12 cellular contexts compared by ENCODE assay signal in the genomic region with DNA sequence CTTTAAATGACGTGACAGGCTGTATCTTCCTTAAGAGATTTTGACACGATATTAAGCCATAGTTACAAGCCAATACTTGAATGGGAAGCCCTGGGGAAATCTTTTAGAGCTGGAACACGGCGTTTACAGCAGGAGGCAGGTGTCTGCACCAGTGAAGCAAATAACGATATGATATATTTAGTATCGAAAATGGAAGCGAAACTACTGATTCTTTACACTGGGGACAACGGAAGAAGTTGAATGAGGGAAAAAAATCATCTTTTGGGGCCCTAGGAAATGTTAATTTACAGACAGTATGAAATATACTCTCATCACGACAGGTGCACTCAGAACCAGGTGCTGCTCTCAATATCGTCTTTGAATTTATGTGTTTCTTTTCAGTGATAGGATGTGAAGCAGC.
DNase-seq lines count a peak whose midpoint lies in the region; ATAC-seq and FAIRE-seq lines count a peak whose summit lies in the region.
"Had no signal": no experiment of that assay in that cellular context is flagged by ENCODE, and none has a peak within 500 bp of the region (broad histone marks: within the 10 kb centered on the region; RNA-seq: fewer than 3 reads in every experiment).

No MANE protein-coding gene starts in this region.

- H3K27ac Mint-ChIP-seq in activated T-helper 2 cell treated with anti-CD3 and anti-CD28 coated beads, Interferon-gamma antibody, Interleukin-2, Interleukin-4, amounts not matched to agents 10 μg/mL and 5 μg/mL and 100 μg/mL, durations not matched to agents 14 hours and 24 hours and 36 hours = no peak overlapping the region
- H3K27ac Mint-ChIP-seq: CD14-positive monocyte had no signal

- peak; percentile 90 for ATAC-seq in GM19351 (IDR thresholded peaks at IDR 0.05; ENCODE audit: unreplicated experiment)
- peak; percentile 59 for ATAC-seq in HG03064 (IDR thresholded peaks at IDR 0.05; ENCODE audit: low read depth, unreplicated experiment)

- no peaks in the 10 kb centered on the region for H3K27me3 Mint-ChIP-seq in activated T-helper 2 cell treated with anti-CD3 and anti-CD28 coated beads, Interferon-gamma antibody, Interleukin-2, Interleukin-4, amounts not matched to agents 10 μg/mL and 5 μg/mL and 100 μg/mL, durations not matched to agents 14 hours and 24 hours and 36 hours (ENCODE audit: low read depth)

- DNase-seq in NCI-H146 (lab: John Stamatoyannopoulos, UW) (peak; percentile 75), urothelium cell line (ENCODE audit: low spot score) (no peak)
- DNase-seq in stimulated activated CD4-positive, alpha-beta T cell treated with anti-CD3 and anti-CD28 coated beads, Interleukin-15, amount 100 ng/mL, for 24 hours = no peak
- DNase-seq in stimulated activated CD4-positive, alpha-beta T cell treated with anti-CD3 and anti-CD28 coated beads, Interleukin-2, amount 100 ng/mL, for 24 hours = no peak
- no peak for DNase-seq in activated T-helper 2 cell treated with anti-CD3 and anti-CD28 coated beads, Interferon-gamma antibody, Interleukin-2, Interleukin-4, amounts not matched to agents 10 μg/mL and 5 μg/mL and 100 μg/mL, durations not matched to agents 14 hours and 24 hours and 36 hours (ENCODE audit: low spot score)
- DNase-seq: activated CD8-positive, alpha-beta memory T cell treated with anti-CD3 and anti-CD28 coated beads for 24 hours had no signal

- H3K4me2 ChIP-seq in BLaER1 = peak overlapping the region; percentile 84

- peak overlapping the region; percentile 50 for H3K4me3 ChIP-seq in BLaER1

- H3K9me3 ChIP-seq in BLaER1 = peaks cover 40% of the 10 kb centered on the region

- no peak overlapping the region for H3K4me3 Mint-ChIP-seq in activated T-helper 2 cell treated with anti-CD3 and anti-CD28 coated beads, Interferon-gamma antibody, Interleukin-2, Interleukin-4, amounts not matched to agents 10 μg/mL and 5 μg/mL and 100 μg/mL, durations not matched to agents 14 hours and 24 hours and 36 hours (ENCODE audit: low read depth)
- H3K4me3 Mint-ChIP-seq: CD14-positive monocyte had no signal

- H3K4me1 Mint-ChIP-seq in activated T-helper 2 cell treated with anti-CD3 and anti-CD28 coated beads, Interferon-gamma antibody, Interleukin-2, Interleukin-4, amounts not matched to agents 10 μg/mL and 5 μg/mL and 100 μg/mL, durations not matched to agents 14 hours and 24 hours and 36 hours (ENCODE audit: low read depth) = no peaks in the 10 kb centered on the region
- H3K4me1 Mint-ChIP-seq: CD14-positive monocyte had no signal

- no peak for FAIRE-seq in urothelium cell line (lab: Jason Lieb, UNC)
- FAIRE-seq: colon had no signal

- intact Hi-C loops in activated T-helper 2 cell treated with anti-CD3 and anti-CD28 coated beads, Interferon-gamma antibody, Interleukin-2, Interleukin-4, amounts not matched to agents 10 μg/mL and 5 μg/mL and 100 μg/mL, durations not matched to agents 14 hours and 24 hours and 36 hours (cut with micrococcal nuclease) = no loop called here

- H3K27ac ChIP-seq in BLaER1 = peak overlapping the region; percentile 93
- H3K27ac ChIP-seq: parathyroid adenoma had no signal

- no peaks in the 10 kb centered on the region for H4K20me1 ChIP-seq in BLaER1

- H3K9ac ChIP-seq in BLaER1 = peak overlapping the region; percentile 72
- H3K9ac ChIP-seq: parathyroid adenoma had no signal

- H3K36me3 ChIP-seq in BLaER1 = peaks cover 6% of the 10 kb centered on the region; the same call in 1 of the 2 replicates

- peaks cover 45% of the 10 kb centered on the region for H3K4me1 ChIP-seq in BLaER1
- H3K4me1 ChIP-seq: parathyroid adenoma had no signal

- H3K9me3 Mint-ChIP-seq in activated T-helper 2 cell treated with anti-CD3 and anti-CD28 coated beads, Interferon-gamma antibody, Interleukin-2, Interleukin-4, amounts not matched to agents 10 μg/mL and 5 μg/mL and 100 μg/mL, durations not matched to agents 14 hours and 24 hours and 36 hours = peaks cover 55% of the 10 kb centered on the region

- H3K36me3 Mint-ChIP-seq in activated T-helper 2 cell treated with anti-CD3 and anti-CD28 coated beads, Interferon-gamma antibody, Interleukin-2, Interleukin-4, amounts not matched to agents 10 μg/mL and 5 μg/mL and 100 μg/mL, durations not matched to agents 14 hours and 24 hours and 36 hours (ENCODE audit: low read depth) = no peaks in the 10 kb centered on the region
- H3K36me3 Mint-ChIP-seq: CD14-positive monocyte had no signal

- no peaks in the 10 kb centered on the region for H3K27me3 ChIP-seq in BLaER1
